Comparison of ENCODE assay signal across 2 cellular contexts in the genomic region with DNA sequence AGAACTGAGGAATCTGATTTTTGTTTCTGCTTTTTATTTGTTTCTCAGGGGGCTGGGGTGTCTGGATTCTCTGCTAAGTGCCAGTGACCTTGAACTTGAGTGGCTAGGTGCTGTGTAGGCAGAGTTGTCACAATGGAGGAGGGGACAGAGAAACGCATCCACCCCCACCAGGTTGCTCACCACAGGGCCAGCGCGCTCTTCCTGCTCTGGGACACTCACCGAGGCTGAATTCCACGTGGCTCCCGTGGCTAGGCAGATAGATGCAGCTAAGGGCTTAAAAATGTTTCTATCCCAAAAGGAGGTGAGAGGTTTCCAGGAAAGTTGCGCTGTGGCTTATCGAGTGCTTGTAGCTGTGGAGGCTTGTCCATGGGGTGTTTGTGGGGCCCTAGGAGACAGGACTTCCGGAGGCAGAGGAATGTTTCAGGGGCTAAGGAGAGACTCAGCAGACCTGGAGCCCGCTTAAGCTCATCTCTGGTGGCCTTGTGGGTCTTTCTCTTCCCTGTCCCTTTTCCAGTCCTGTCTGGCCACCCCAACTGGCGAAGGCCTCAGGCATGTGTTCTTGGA.
TF ChIP-seq lines count a peak whose summit lies in the region.

No MANE protein-coding gene starts in this region.

TF ChIP-seq in SK-N-SH, 30 proteins besides CTCF, POLR2A, EP300 and RAD21 (continued from another document):
- TF ChIP-seq, protein P1, sequence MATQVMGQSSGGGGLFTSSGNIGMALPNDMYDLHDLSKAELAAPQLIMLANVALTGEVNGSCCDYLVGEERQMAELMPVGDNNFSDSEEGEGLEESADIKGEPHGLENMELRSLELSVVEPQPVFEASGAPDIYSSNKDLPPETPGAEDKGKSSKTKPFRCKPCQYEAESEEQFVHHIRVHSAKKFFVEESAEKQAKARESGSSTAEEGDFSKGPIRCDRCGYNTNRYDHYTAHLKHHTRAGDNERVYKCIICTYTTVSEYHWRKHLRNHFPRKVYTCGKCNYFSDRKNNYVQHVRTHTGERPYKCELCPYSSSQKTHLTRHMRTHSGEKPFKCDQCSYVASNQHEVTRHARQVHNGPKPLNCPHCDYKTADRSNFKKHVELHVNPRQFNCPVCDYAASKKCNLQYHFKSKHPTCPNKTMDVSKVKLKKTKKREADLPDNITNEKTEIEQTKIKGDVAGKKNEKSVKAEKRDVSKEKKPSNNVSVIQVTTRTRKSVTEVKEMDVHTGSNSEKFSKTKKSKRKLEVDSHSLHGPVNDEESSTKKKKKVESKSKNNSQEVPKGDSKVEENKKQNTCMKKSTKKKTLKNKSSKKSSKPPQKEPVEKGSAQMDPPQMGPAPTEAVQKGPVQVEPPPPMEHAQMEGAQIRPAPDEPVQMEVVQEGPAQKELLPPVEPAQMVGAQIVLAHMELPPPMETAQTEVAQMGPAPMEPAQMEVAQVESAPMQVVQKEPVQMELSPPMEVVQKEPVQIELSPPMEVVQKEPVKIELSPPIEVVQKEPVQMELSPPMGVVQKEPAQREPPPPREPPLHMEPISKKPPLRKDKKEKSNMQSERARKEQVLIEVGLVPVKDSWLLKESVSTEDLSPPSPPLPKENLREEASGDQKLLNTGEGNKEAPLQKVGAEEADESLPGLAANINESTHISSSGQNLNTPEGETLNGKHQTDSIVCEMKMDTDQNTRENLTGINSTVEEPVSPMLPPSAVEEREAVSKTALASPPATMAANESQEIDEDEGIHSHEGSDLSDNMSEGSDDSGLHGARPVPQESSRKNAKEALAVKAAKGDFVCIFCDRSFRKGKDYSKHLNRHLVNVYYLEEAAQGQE (IDR thresholded peaks at IDR 0.05; ENCODE audit: low read depth, low read length), result no peak
- TF ChIP-seq, protein P2, sequence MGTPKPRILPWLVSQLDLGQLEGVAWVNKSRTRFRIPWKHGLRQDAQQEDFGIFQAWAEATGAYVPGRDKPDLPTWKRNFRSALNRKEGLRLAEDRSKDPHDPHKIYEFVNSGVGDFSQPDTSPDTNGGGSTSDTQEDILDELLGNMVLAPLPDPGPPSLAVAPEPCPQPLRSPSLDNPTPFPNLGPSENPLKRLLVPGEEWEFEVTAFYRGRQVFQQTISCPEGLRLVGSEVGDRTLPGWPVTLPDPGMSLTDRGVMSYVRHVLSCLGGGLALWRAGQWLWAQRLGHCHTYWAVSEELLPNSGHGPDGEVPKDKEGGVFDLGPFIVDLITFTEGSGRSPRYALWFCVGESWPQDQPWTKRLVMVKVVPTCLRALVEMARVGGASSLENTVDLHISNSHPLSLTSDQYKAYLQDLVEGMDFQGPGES (IDR thresholded peaks at IDR 0.05; ENCODE audit: low read depth, low read length), result no peak
- TF ChIP-seq, protein P3, sequence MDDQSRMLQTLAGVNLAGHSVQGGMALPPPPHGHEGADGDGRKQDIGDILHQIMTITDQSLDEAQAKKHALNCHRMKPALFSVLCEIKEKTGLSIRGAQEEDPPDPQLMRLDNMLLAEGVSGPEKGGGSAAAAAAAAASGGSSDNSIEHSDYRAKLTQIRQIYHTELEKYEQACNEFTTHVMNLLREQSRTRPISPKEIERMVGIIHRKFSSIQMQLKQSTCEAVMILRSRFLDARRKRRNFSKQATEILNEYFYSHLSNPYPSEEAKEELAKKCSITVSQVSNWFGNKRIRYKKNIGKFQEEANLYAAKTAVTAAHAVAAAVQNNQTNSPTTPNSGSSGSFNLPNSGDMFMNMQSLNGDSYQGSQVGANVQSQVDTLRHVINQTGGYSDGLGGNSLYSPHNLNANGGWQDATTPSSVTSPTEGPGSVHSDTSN (IDR thresholded peaks at IDR 0.05), result no peak
- no peak for TF ChIP-seq GATA2 (CRISPR knock-in tag; IDR thresholded peaks at IDR 0.05)
- no peak for TF ChIP-seq NFIC (IDR thresholded peaks at IDR 0.05; ENCODE audit: borderline replicate concordance)
- TF ChIP-seq, protein P4, sequence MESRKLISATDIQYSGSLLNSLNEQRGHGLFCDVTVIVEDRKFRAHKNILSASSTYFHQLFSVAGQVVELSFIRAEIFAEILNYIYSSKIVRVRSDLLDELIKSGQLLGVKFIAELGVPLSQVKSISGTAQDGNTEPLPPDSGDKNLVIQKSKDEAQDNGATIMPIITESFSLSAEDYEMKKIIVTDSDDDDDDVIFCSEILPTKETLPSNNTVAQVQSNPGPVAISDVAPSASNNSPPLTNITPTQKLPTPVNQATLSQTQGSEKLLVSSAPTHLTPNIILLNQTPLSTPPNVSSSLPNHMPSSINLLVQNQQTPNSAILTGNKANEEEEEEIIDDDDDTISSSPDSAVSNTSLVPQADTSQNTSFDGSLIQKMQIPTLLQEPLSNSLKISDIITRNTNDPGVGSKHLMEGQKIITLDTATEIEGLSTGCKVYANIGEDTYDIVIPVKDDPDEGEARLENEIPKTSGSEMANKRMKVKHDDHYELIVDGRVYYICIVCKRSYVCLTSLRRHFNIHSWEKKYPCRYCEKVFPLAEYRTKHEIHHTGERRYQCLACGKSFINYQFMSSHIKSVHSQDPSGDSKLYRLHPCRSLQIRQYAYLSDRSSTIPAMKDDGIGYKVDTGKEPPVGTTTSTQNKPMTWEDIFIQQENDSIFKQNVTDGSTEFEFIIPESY (IDR thresholded peaks at IDR 0.05; ENCODE audit: borderline replicate concordance, low read depth), result no peak
- TF ChIP-seq, protein P5, sequence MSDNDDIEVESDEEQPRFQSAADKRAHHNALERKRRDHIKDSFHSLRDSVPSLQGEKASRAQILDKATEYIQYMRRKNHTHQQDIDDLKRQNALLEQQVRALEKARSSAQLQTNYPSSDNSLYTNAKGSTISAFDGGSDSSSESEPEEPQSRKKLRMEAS (IDR thresholded peaks at IDR 0.05; ENCODE audit: low read depth), result no peak
- no peak for TF ChIP-seq POLR2AphosphoS5 (IDR thresholded peaks at IDR 0.05; ENCODE audit: low read depth, low read length)
- no peak for TF ChIP-seq SIN3A (IDR thresholded peaks at IDR 0.05; ENCODE audit: borderline replicate concordance, low read depth, low read length)
- TF ChIP-seq RFX5 (IDR thresholded peaks at IDR 0.05; ENCODE audit: low read length), result no peak

TF ChIP-seq in SK-N-SH treated with all-trans-retinoic acid at 6 μM for 48 hours, 23 proteins besides CTCF, POLR2A, EP300 and RAD21 (continued from another document):
- TF ChIP-seq, protein P6, sequence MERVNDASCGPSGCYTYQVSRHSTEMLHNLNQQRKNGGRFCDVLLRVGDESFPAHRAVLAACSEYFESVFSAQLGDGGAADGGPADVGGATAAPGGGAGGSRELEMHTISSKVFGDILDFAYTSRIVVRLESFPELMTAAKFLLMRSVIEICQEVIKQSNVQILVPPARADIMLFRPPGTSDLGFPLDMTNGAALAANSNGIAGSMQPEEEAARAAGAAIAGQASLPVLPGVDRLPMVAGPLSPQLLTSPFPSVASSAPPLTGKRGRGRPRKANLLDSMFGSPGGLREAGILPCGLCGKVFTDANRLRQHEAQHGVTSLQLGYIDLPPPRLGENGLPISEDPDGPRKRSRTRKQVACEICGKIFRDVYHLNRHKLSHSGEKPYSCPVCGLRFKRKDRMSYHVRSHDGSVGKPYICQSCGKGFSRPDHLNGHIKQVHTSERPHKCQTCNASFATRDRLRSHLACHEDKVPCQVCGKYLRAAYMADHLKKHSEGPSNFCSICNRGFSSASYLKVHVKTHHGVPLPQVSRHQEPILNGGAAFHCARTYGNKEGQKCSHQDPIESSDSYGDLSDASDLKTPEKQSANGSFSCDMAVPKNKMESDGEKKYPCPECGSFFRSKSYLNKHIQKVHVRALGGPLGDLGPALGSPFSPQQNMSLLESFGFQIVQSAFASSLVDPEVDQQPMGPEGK (CRISPR knock-in tag; IDR thresholded peaks at IDR 0.05; ENCODE audit: borderline replicate concordance), result no peak
- TF ChIP-seq, protein P7, sequence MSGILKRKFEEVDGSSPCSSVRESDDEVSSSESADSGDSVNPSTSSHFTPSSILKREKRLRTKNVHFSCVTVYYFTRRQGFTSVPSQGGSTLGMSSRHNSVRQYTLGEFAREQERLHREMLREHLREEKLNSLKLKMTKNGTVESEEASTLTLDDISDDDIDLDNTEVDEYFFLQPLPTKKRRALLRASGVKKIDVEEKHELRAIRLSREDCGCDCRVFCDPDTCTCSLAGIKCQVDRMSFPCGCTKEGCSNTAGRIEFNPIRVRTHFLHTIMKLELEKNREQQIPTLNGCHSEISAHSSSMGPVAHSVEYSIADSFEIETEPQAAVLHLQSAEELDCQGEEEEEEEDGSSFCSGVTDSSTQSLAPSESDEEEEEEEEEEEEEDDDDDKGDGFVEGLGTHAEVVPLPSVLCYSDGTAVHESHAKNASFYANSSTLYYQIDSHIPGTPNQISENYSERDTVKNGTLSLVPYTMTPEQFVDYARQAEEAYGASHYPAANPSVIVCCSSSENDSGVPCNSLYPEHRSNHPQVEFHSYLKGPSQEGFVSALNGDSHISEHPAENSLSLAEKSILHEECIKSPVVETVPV (CRISPR knock-in tag; IDR thresholded peaks at IDR 0.05), result no peak
- no peak for TF ChIP-seq TCF4 (CRISPR knock-in tag; IDR thresholded peaks at IDR 0.05; ENCODE audit: borderline replicate concordance)
